Comparison of ENCODE assay signal across 7 cellular contexts in genomic region chr12:79784366-79785065, GRCh38.
DNase-seq lines count a peak whose midpoint lies in the region; ATAC-seq and TF ChIP-seq lines count a peak whose summit lies in the region.
"Not testable (repeated sequence)": the region's sequence is repeated elsewhere in the genome, so short reads cannot be mapped to it uniquely, and the experiment has no call there.

No MANE protein-coding gene starts in this region.

- H3K9me3 Mint-ChIP-seq in MCF 10A (ENCODE audit: unreplicated experiment); osteocyte (ENCODE audit: unreplicated experiment): not testable (repeated sequence)

- not testable (repeated sequence) for H3K27me3 ChIP-seq in HUES64 (ENCODE audit: insufficient read depth, low read length)

- WGBS in HUES64: 80% methylated on average over 9 of the region's 10 CpGs

- peak overlapping the region; percentile 76 for H3K27ac ChIP-seq in HUES64 (ENCODE audit: low read depth, low read length)

- TF ChIP-seq CTCF in MCF 10A (IDR thresholded peaks at IDR 0.05; ENCODE audit: unreplicated experiment); fibroblast of villous mesenchyme (IDR thresholded peaks at IDR 0.05; ENCODE audit: insufficient read depth, low read depth, low read length); osteocyte (IDR thresholded peaks at IDR 0.05): not testable (repeated sequence)

- not testable (repeated sequence) for H3K4me3 ChIP-seq in HUES64 (ENCODE audit: low read length); fibroblast of villous mesenchyme (ENCODE audit: low read depth, low read length)

- peaks cover 73% of the 10 kb centered on the region for H3K36me3 ChIP-seq in HUES64 (ENCODE audit: insufficient read depth, low read length)

- CTCF ChIA-PET in MCF 10A (lab: Yijun Ruan, JAX): interaction anchor here (1.1 kb wide), 1 partner anchor 47 kb away, joined by 3 read pairs; no protein-coding TSS in a partner anchor

- BruUV-seq in MCF 10A (replicated peaks; lab: Mats Ljungman, UMichigan): not testable (repeated sequence)

- H3K27ac Mint-ChIP-seq in MCF 10A (ENCODE audit: low read depth, unreplicated experiment): not testable (repeated sequence)
- H3K27ac Mint-ChIP-seq in osteocyte (ENCODE audit: unreplicated experiment): peak overlapping the region; percentile 57

- not testable (repeated sequence) for H3K4me1 Mint-ChIP-seq in MCF 10A (ENCODE audit: insufficient read depth, unreplicated experiment)
- H3K4me1 Mint-ChIP-seq in osteocyte (ENCODE audit: unreplicated experiment): peaks cover 33% of the 10 kb centered on the region

- H3K36me3 Mint-ChIP-seq in MCF 10A (ENCODE audit: insufficient read depth, unreplicated experiment): peaks cover 60% of the 10 kb centered on the region
- H3K36me3 Mint-ChIP-seq in osteocyte (ENCODE audit: unreplicated experiment): peaks cover 48% of the 10 kb centered on the region

- peak; percentile 45; the same call in 2 of the 3 replicates for ATAC-seq in SK-N-SH treated with all-trans-retinoic acid at 6 μM for 48 hours

- DNase-seq in ELR (ENCODE audit: low read depth) (peak; percentile 70), MCF 10A (ENCODE audit: unreplicated experiment) (peak; percentile 28), fibroblast of villous mesenchyme (ENCODE audit: low read depth) (peak; percentile 23), iPS-NIHi7 (ENCODE audit: extremely low spot score) (peak; percentile 54)
- not testable (repeated sequence) for DNase-seq in osteocyte (ENCODE audit: extremely low spot score, unreplicated experiment)

- not testable (repeated sequence) for H3K9me3 ChIP-seq in HUES64 (ENCODE audit: insufficient read depth, low read depth, low read length)

- POLR2A ChIA-PET in MCF 10A (lab: Yijun Ruan, JAX): not testable (repeated sequence)

- not testable (repeated sequence) for H3K4me3 Mint-ChIP-seq in MCF 10A (ENCODE audit: unreplicated experiment); osteocyte (ENCODE audit: unreplicated experiment)

- H3K27me3 Mint-ChIP-seq in MCF 10A (ENCODE audit: insufficient read depth, unreplicated experiment); osteocyte (ENCODE audit: unreplicated experiment): not testable (repeated sequence)

- H3K4me1 ChIP-seq in HUES64 (ENCODE audit: insufficient read depth, low read length): peaks cover 40% of the 10 kb centered on the region

- intact Hi-C loops in MCF 10A (cut with micrococcal nuclease): not testable (repeated sequence)

- H3K9ac ChIP-seq in HUES64 (ENCODE audit: low read depth, low read length): peak overlapping the region; percentile 51; the same call in 1 of the 2 replicates
